ENCODE assay signal across 7 cellular contexts in the genomic region with DNA sequence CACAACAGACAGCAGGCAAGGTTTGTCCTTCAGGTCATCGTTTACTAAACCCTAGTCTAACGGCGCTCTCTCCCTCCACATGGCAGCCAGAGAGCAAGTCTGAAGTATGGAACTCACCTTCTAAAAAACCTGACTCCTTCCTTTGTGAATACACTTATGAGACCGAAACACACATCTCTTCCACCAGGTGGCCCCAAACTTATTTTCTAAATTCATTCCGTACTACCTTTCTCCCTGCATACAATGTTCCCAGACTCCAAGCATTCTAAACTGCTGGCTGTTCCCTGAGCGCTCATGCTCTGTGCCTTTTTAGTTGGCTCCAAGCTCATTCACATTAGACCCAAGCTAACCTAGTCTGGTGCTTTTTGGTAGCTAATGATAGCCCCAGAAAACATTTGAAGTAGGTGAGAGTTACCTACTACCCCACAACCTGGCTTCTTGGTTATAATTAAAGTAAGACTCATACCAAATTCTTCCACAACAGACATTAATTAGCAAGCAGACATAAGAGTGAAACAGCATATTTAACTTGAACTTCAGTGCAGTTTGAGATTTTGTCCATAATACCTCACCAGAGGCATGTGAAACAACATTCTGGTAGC.
DNase-seq lines count a peak whose midpoint lies in the region; ATAC-seq, FAIRE-seq and TF ChIP-seq lines count a peak whose summit lies in the region.

No MANE protein-coding gene starts in this region.

- H3K4me1 ChIP-seq in upper lobe of left lung, result no peaks in the 10 kb centered on the region

- no peak for TF ChIP-seq POLR2A in upper lobe of left lung (IDR thresholded peaks at IDR 0.05)

- no peak overlapping the region for H3K4me3 ChIP-seq in GM12865 (ENCODE audit: low read depth, low read length)
- no peak overlapping the region for H3K4me3 ChIP-seq in astrocyte of the spinal cord (ENCODE audit: low read depth, low read length)
- no peak overlapping the region for H3K4me3 ChIP-seq in upper lobe of left lung

- in situ Hi-C loops in astrocyte of the spinal cord (cut with HindIII; ENCODE audit: low sequenced_read_pairs), result no loop called here

- no peak overlapping the region for H3K27ac ChIP-seq in upper lobe of left lung

- no peaks in the 10 kb centered on the region for H3K9me3 ChIP-seq in upper lobe of left lung

- H3K27me3 ChIP-seq in upper lobe of left lung, result no peaks in the 10 kb centered on the region

- 35 to 42% methylated on average over 5 of the region's 6 CpGs for WGBS in upper lobe of left lung, 2 donors

- peak; percentile 44 for TF ChIP-seq CTCF in GM12865 (IDR thresholded peaks at IDR 0.05; ENCODE audit: insufficient read depth, low read depth, low read length, missing control alignments)
- peak; percentile 62 for TF ChIP-seq CTCF in astrocyte of the spinal cord (IDR thresholded peaks at IDR 0.05; ENCODE audit: low read depth, low read length)
- TF ChIP-seq CTCF in upper lobe of left lung (IDR thresholded peaks at IDR 0.05), result peak in 5 of 6 experiments; percentile 24 to 62 (median 58)

- ATAC-seq in HG02623 (IDR thresholded peaks at IDR 0.05; ENCODE audit: unreplicated experiment), result peak; percentile 63
- no peak for ATAC-seq in upper lobe of left lung (ENCODE audit: low FRiP score in 2 of 2)

- peak; percentile 44 for DNase-seq in GM12865 (ENCODE audit: low read depth)
- peak; percentile 1 for DNase-seq in NCI-H2107 (lab: John Stamatoyannopoulos, UW)
- peak; percentile 78 for DNase-seq in astrocyte of the spinal cord (ENCODE audit: low read depth, low spot score)
- DNase-seq in upper lobe of left lung, result no peak
- no peak for DNase-seq in stimulated activated naive CD4-positive, alpha-beta T cell (lab: John Stamatoyannopoulos, UW)

- H3K36me3 ChIP-seq in upper lobe of left lung, result no peaks in the 10 kb centered on the region

- TF ChIP-seq EP300 in upper lobe of left lung (IDR thresholded peaks at IDR 0.05), result no peak

- FAIRE-seq in islet of Langerhans (lab: Jason Lieb, UNC), result peak; percentile 45

Comparison
In these comparisons a context has a peak if more than half of its experiments do, and no peak if none do; other contexts are left out.
1. DNase-seq: peak in GM12865 (single experiment), NCI-H2107 (single experiment) and astrocyte of the spinal cord (single experiment); none in upper lobe of left lung (0 of 2) and stimulated activated naive CD4-positive, alpha-beta T cell (0 of 6).
2. Peak in every context shown above with its lines, with median percentiles within 50 percentile points of each other: CTCF ChIP-seq.